Comparison of ENCODE assay signal across 21 cellular contexts in genomic region chr10:120386896-120387295, GRCh38.
DNase-seq lines count a peak whose midpoint lies in the region; ATAC-seq, FAIRE-seq and TF ChIP-seq lines count a peak whose summit lies in the region.
"Had no signal": no experiment of that assay in that cellular context is flagged by ENCODE, and none has a peak within 500 bp of the region (broad histone marks: within the 10 kb centered on the region; RNA-seq: fewer than 3 reads in every experiment).

No MANE protein-coding gene starts in this region.

- no peaks in the 10 kb centered on the region for H3K79me2 ChIP-seq in GM23248 (ENCODE audit: insufficient read depth)
- no peaks in the 10 kb centered on the region for H3K79me2 ChIP-seq in astrocyte (ENCODE audit: insufficient read depth, low read length)

- no peaks in the 10 kb centered on the region for H3K9me3 ChIP-seq in GM23248 (ENCODE audit: low read depth)
- H3K9me3 ChIP-seq in astrocyte (ENCODE audit: insufficient read depth, low read depth, low read length) = no peaks in the 10 kb centered on the region
- H3K9me3 ChIP-seq: MG63 had no signal

- H3K36me3 ChIP-seq in GM23248 (ENCODE audit: low read depth) (no peaks in the 10 kb centered on the region), astrocyte (ENCODE audit: insufficient read depth, low read length) (no peaks in the 10 kb centered on the region)
- H3K36me3 ChIP-seq: MG63 had no signal

- no peaks in the 10 kb centered on the region for H4K20me1 ChIP-seq in GM23248 (ENCODE audit: insufficient read depth)
- H4K20me1 ChIP-seq in astrocyte (ENCODE audit: insufficient read depth, low read length) = no peaks in the 10 kb centered on the region

- no peaks in the 10 kb centered on the region for H3K27me3 Mint-ChIP-seq in astrocyte (ENCODE audit: low read depth, unreplicated experiment)
- no peaks in the 10 kb centered on the region for H3K27me3 Mint-ChIP-seq in stimulated activated naive B cell treated with anti-CD40 and anti-IgM and Interleukin-4, amounts not matched to agents 10 μg/mL and 1 μg/mL and 100 μg/mL, for 72 hours

- H3K9me2 ChIP-seq in GM23248 (ENCODE audit: insufficient read depth) = no peaks in the 10 kb centered on the region

- H3K4me3 Mint-ChIP-seq in astrocyte (ENCODE audit: unreplicated experiment) = peak overlapping the region; percentile 46
- H3K4me3 Mint-ChIP-seq in stimulated activated naive B cell treated with anti-CD40 and anti-IgM and Interleukin-4, amounts not matched to agents 10 μg/mL and 1 μg/mL and 100 μg/mL, for 72 hours = no peak overlapping the region
- H3K4me3 Mint-ChIP-seq: CD4-positive, alpha-beta memory T cell had no signal

- H3K9me3 Mint-ChIP-seq in astrocyte (ENCODE audit: unreplicated experiment) = peaks cover 2% of the 10 kb centered on the region
- H3K9me3 Mint-ChIP-seq in stimulated activated naive B cell treated with anti-CD40 and anti-IgM and Interleukin-4, amounts not matched to agents 10 μg/mL and 1 μg/mL and 100 μg/mL, for 72 hours = no peaks in the 10 kb centered on the region

- H3K36me3 Mint-ChIP-seq in astrocyte (ENCODE audit: low read depth, unreplicated experiment) = no peaks in the 10 kb centered on the region
- H3K36me3 Mint-ChIP-seq in stimulated activated naive B cell treated with anti-CD40 and anti-IgM and Interleukin-4, amounts not matched to agents 10 μg/mL and 1 μg/mL and 100 μg/mL, for 72 hours = no peaks in the 10 kb centered on the region
- H3K36me3 Mint-ChIP-seq: CD4-positive, alpha-beta memory T cell had no signal

- peak overlapping the region; percentile 60 for H3K27ac ChIP-seq in GM23248
- H3K27ac ChIP-seq in astrocyte (ENCODE audit: low read depth, low read length) = peak overlapping the region; percentile 79
- H3K27ac ChIP-seq in RWPE1 = no peak overlapping the region
- H3K27ac ChIP-seq: KMS-11 had no signal

- H3F3A ChIP-seq in GM23248 (ENCODE audit: insufficient read depth) = peaks cover 3% of the 10 kb centered on the region; the same call in 1 of the 2 replicates

- peaks cover 18% of the 10 kb centered on the region for H3K4me1 ChIP-seq in GM23248 (ENCODE audit: insufficient read depth)
- peaks cover 13% of the 10 kb centered on the region for H3K4me1 ChIP-seq in astrocyte (ENCODE audit: insufficient read depth, low read length)

- FAIRE-seq in astrocyte (lab: Jason Lieb, UNC) = no peak
- FAIRE-seq: G401.6, GM12892, H54, HepG2 had no signal

- H3K27ac Mint-ChIP-seq in astrocyte (ENCODE audit: unreplicated experiment) = peak overlapping the region; percentile 95
- no peak overlapping the region for H3K27ac Mint-ChIP-seq in stimulated activated naive B cell treated with anti-CD40 and anti-IgM and Interleukin-4, amounts not matched to agents 10 μg/mL and 1 μg/mL and 100 μg/mL, for 72 hours
- H3K27ac Mint-ChIP-seq: CD4-positive, alpha-beta memory T cell had no signal

- H3K4me3 ChIP-seq in GM23248 (peak overlapping the region; percentile 53), astrocyte (ENCODE audit: insufficient read depth, low read depth, low read length) (peak overlapping the region; percentile 37)
- H3K4me3 ChIP-seq: MG63 had no signal

- POLR2A ChIA-PET in RWPE1 (lab: Yijun Ruan, JAX; ENCODE audit: low non-redundant PET) = no interaction called here

- peaks cover 37% of the 10 kb centered on the region for H3K4me1 Mint-ChIP-seq in astrocyte (ENCODE audit: low read depth, unreplicated experiment)
- no peaks in the 10 kb centered on the region for H3K4me1 Mint-ChIP-seq in stimulated activated naive B cell treated with anti-CD40 and anti-IgM and Interleukin-4, amounts not matched to agents 10 μg/mL and 1 μg/mL and 100 μg/mL, for 72 hours
- H3K4me1 Mint-ChIP-seq: CD4-positive, alpha-beta memory T cell had no signal

- peak overlapping the region; percentile 41; the same call in 1 of the 2 replicates for H2AFZ ChIP-seq in GM23248
- peak overlapping the region; percentile 50 for H2AFZ ChIP-seq in astrocyte (ENCODE audit: low read depth, low read length)

- H3K4me2 ChIP-seq in GM23248 (ENCODE audit: unreplicated experiment) (peak overlapping the region; percentile 92), astrocyte (ENCODE audit: low read length) (peak overlapping the region; percentile 80)
- H3K4me2 ChIP-seq: KMS-11 had no signal

- H3K27me3 ChIP-seq in GM23248 (replicated peaks; ENCODE audit: insufficient read depth) = no peaks in the 10 kb centered on the region
- no peaks in the 10 kb centered on the region for H3K27me3 ChIP-seq in astrocyte (ENCODE audit: insufficient read depth, low read length)
- H3K27me3 ChIP-seq: MG63 had no signal

- H3K9ac ChIP-seq in GM23248 = peak overlapping the region; percentile 47; the same call in 1 of the 2 replicates
- H3K9ac ChIP-seq in astrocyte (ENCODE audit: low read length) = peak overlapping the region; percentile 72
- H3K9ac ChIP-seq: KMS-11 had no signal

- in situ Hi-C loops in GM23248 (cut with MboI) = no loop called here

- CTCF ChIA-PET in RWPE1 (lab: Yijun Ruan, JAX) = no interaction called here

- no peak for ATAC-seq in GM18868 (IDR thresholded peaks at IDR 0.05; ENCODE audit: unreplicated experiment)
- no peak for ATAC-seq in stimulated activated naive B cell treated with anti-CD40 and anti-IgM and Interleukin-4, amounts not matched to agents 10 μg/mL and 1 μg/mL and 100 μg/mL, for 72 hours (replicated peaks)
- ATAC-seq: HepG2, Panc1 had no signal

- DNase-seq in GM23248 (peak; percentile 60), astrocyte (ENCODE audit: low read depth) (peak; percentile 52), kidney tubule cell (ENCODE audit: low spot score) (peak; percentile 39), SKM-1 treated with dmso at 0.1 percent for 144 hours (lab: John Stamatoyannopoulos, UW; ENCODE audit: unreplicated experiment) (no peak), RWPE1 (ENCODE audit: low spot score) (no peak)
- DNase-seq in stimulated activated naive B cell treated with anti-CD40 and anti-IgM and Interleukin-4, amounts not matched to agents 10 μg/mL and 1 μg/mL and 100 μg/mL, for 72 hours = no peak
- DNase-seq: Calu3; CD4-positive, alpha-beta memory T cell; MG63; NCI-H1105; NCI-H1694; NCI-H510A treated with DMSO at 0.1 percent for 48 hours; NCI-H82; SHP77 had no signal

- TF ChIP-seq CTCF in astrocyte (IDR thresholded peaks at IDR 0.05; ENCODE audit: insufficient read depth, low read depth, low read length) (no peak), RWPE1 (conservative IDR thresholded peaks at IDR 0.05; ENCODE audit: low read depth) (no peak)

Comparison
In these comparisons a context has a peak if more than half of its experiments do, and no peak if none do; other contexts are left out.
1. DNase-seq: peak in GM23248 (single experiment), astrocyte (single experiment) and kidney tubule cell (single experiment); none in SKM-1 treated with dmso at 0.1 percent for 144 hours (single experiment), stimulated activated naive B cell treated with anti-CD40 and anti-IgM and Interleukin-4, amounts not matched to agents 10 μg/mL and 1 μg/mL and 100 μg/mL, for 72 hours (single experiment) and RWPE1 (single experiment).